Comparison of ENCODE assay signal across 9 cellular contexts in the genomic region with DNA sequence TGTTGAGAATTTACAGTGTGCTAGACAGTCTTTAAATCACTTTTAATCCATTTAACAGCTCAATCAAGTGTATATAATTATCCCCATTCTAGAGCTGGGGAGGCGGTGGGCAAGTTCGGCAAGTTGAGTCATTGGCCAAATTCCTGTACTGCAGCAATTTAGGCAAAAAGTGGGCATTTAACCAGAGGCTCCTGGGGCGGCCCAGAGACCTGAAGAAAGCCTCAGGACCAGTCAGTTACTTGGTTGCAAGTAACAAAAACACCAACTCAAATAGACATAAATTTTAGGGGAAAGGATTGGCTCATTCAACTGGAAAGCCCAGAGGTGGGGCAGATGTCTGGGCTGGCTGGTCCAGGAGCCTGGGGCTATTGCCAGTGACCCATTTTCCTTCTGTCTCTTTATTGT.
DNase-seq lines count a peak whose midpoint lies in the region; ATAC-seq and TF ChIP-seq lines count a peak whose summit lies in the region.
"Had no signal": no experiment of that assay in that cellular context is flagged by ENCODE, and none has a peak within 500 bp of the region (broad histone marks: within the 10 kb centered on the region; RNA-seq: fewer than 3 reads in every experiment).

No MANE protein-coding gene starts in this region.

- H3K4me3 ChIP-seq in AG04449 (ENCODE audit: low read depth, low read length) = peak overlapping the region; percentile 57
- no peak overlapping the region for H3K4me3 ChIP-seq in mucosa of stomach (ENCODE audit: low read length)

- no peaks in the 10 kb centered on the region for H3K27me3 ChIP-seq in mucosa of stomach (ENCODE audit: control insufficient read depth, insufficient read depth, low read length)

- peaks cover 24% of the 10 kb centered on the region for H3K4me1 ChIP-seq in mucosa of stomach (ENCODE audit: control insufficient read depth, insufficient read depth, low read length)

- H3K27ac ChIP-seq in caudate nucleus (ENCODE audit: low read depth, low read length) = peak overlapping the region; percentile 67

- peak overlapping the region; percentile 48 for H3K9ac ChIP-seq in mucosa of stomach (ENCODE audit: low read length)

- TF ChIP-seq CTCF in AG04449 (IDR thresholded peaks at IDR 0.05; ENCODE audit: insufficient read depth, low read length, missing control alignments) = no peak

- POLR2A ChIA-PET in AG04449 (lab: Yijun Ruan, JAX) = interaction anchor here (0.6 to 2.7 kb wide), 10 partner anchors 10 to 171 kb away, joined by 3 to 21 read pairs (median 4); partner anchors contain the start of genes SIPA1L3 and WDR87

- DNase-seq in AG04449 (ENCODE audit: low read depth, low spot score) = no peak
- peak in 1 of 61 donors; percentile 47 for DNase-seq in caudate nucleus (lab: John Stamatoyannopoulos, UW)
- DNase-seq in KG1 (lab: John Stamatoyannopoulos, UW) = no peak
- DNase-seq in ureter (ENCODE audit: low spot score) = no peak
- no peak for DNase-seq in AG08396 (ENCODE audit: low spot score)
- DNase-seq: effector CD8-positive, alpha-beta T cell had no signal

- no peaks in the 10 kb centered on the region for H3K36me3 ChIP-seq in mucosa of stomach (ENCODE audit: control insufficient read depth, insufficient read depth, low read length)

- peak; percentile 13 for ATAC-seq in HG03175 (IDR thresholded peaks at IDR 0.05; ENCODE audit: unreplicated experiment)
- ATAC-seq in HG02610 (IDR thresholded peaks at IDR 0.05; ENCODE audit: unreplicated experiment) = no peak

- CTCF ChIA-PET in AG04449 (lab: Yijun Ruan, JAX) = interaction anchor here (1.0 to 3.8 kb wide), 7 partner anchors 11 to 101 kb away, joined by 3 to 27 read pairs (median 6); partner anchors contain the start of genes SIPA1L3 and WDR87

- no peaks in the 10 kb centered on the region for H3K9me3 ChIP-seq in mucosa of stomach (ENCODE audit: control insufficient read depth, low read length)
